In genomic region chrX:15973299-15973698, GRCh38 we compare ENCODE assay signal across 8 cellular contexts.
DNase-seq lines count a peak whose midpoint lies in the region; ATAC-seq and TF ChIP-seq lines count a peak whose summit lies in the region.

No MANE protein-coding gene starts in this region.

- in situ Hi-C loops in brain microvascular endothelial cell (cut with HindIII; ENCODE audit: low pct_ligation_motif_present, low sequenced_read_pairs), result no loop called here

- ATAC-seq in GM18861 (IDR thresholded peaks at IDR 0.05; ENCODE audit: unreplicated experiment), result peak; percentile 52
- ATAC-seq in left lung, result peak; percentile 81
- no peak for ATAC-seq in GM21737 (IDR thresholded peaks at IDR 0.05; ENCODE audit: unreplicated experiment)
- no peak for ATAC-seq in HG02973 (IDR thresholded peaks at IDR 0.05; ENCODE audit: unreplicated experiment)

- H3K4me3 Mint-ChIP-seq in CD8-positive, alpha-beta memory T cell, result no peak overlapping the region

- peak; percentile 71 for TF ChIP-seq CTCF in brain microvascular endothelial cell (IDR thresholded peaks at IDR 0.05; ENCODE audit: low read depth, low read length, missing control alignments)
- peak; percentile 24 to 37 for TF ChIP-seq CTCF in left lung (IDR thresholded peaks at IDR 0.05)

- no peaks in the 10 kb centered on the region for H3K36me3 ChIP-seq in CD8-positive, alpha-beta memory T cell (ENCODE audit: insufficient read depth, low read length)
- H3K36me3 ChIP-seq in brain microvascular endothelial cell (replicated peaks) (no peaks in the 10 kb centered on the region), left lung (no peaks in the 10 kb centered on the region)

- no peak overlapping the region for H3K27ac Mint-ChIP-seq in CD8-positive, alpha-beta memory T cell

- H3K9me3 Mint-ChIP-seq in CD8-positive, alpha-beta memory T cell, result no peaks in the 10 kb centered on the region

- intact Hi-C loops in left lung (cut with DNase I), result no loop called here

- H3K36me3 Mint-ChIP-seq in CD8-positive, alpha-beta memory T cell, result peaks cover 0 to 1% (median 0%) of the 10 kb centered on the region in 3 donors

- CTCF ChIA-PET in CD8-positive, alpha-beta memory T cell (lab: Charles Lee), result no interaction called here

- H3K4me1 Mint-ChIP-seq in CD8-positive, alpha-beta memory T cell, result no peaks in the 10 kb centered on the region

- no peaks in the 10 kb centered on the region for H3K27me3 ChIP-seq in CD8-positive, alpha-beta memory T cell (ENCODE audit: insufficient read depth, low read length, poor library complexity, severe bottlenecking)
- H3K27me3 ChIP-seq in brain microvascular endothelial cell (replicated peaks) (no peaks in the 10 kb centered on the region), left lung (peaks cover 0 to 5% of the 10 kb centered on the region in 2 donors)

- H3K27me3 Mint-ChIP-seq in CD8-positive, alpha-beta memory T cell, result peaks cover 0 to 6% of the 10 kb centered on the region in 2 donors

- POLR2A ChIA-PET in CD8-positive, alpha-beta memory T cell (lab: Charles Lee), result no interaction called here

- no peak overlapping the region for H3K4me3 ChIP-seq in CD8-positive, alpha-beta memory T cell (ENCODE audit: low read length)
- no peak overlapping the region for H3K4me3 ChIP-seq in brain microvascular endothelial cell (ENCODE audit: low read depth, low read length)
- no peak overlapping the region for H3K4me3 ChIP-seq in left lung

- no peaks in the 10 kb centered on the region for H3K9me3 ChIP-seq in CD8-positive, alpha-beta memory T cell (ENCODE audit: low read length)
- H3K9me3 ChIP-seq in left lung, result no peaks in the 10 kb centered on the region

- H3K27ac ChIP-seq in CD8-positive, alpha-beta memory T cell (ENCODE audit: low read depth, low read length), result no peak overlapping the region
- H3K27ac ChIP-seq in brain microvascular endothelial cell (no peak overlapping the region), left lung (no peak overlapping the region)

- DNase-seq in CD8-positive, alpha-beta memory T cell, result peak in 4 of 5 donors; percentile 0 to 42 (median 5)
- DNase-seq in NCI-H460 (ENCODE audit: extremely low read depth, low read depth), result peak; percentile 7
- DNase-seq in brain microvascular endothelial cell, result peak; percentile 27
- no peak for DNase-seq in left lung
- no peak for DNase-seq in NCI-H1436 (lab: John Stamatoyannopoulos, UW)

- no peaks in the 10 kb centered on the region for H3K4me1 ChIP-seq in CD8-positive, alpha-beta memory T cell (ENCODE audit: insufficient read depth, low read length)
- no peaks in the 10 kb centered on the region for H3K4me1 ChIP-seq in left lung

Comparison
In these comparisons a context has a peak if more than half of its experiments do, and no peak if none do; other contexts are left out.
1. DNase-seq: peak in CD8-positive, alpha-beta memory T cell (4 of 5), NCI-H460 (single experiment) and brain microvascular endothelial cell (single experiment); none in left lung (0 of 2) and NCI-H1436 (single experiment).
2. ATAC-seq: peak in GM18861 (single experiment) and left lung (single experiment); none in GM21737 (single experiment) and HG02973 (single experiment).